Comparison of ENCODE assay signal across 9 cellular contexts in genomic region chr14:81401420-81402122, GRCh38. TPM values are rescaled to one million over a fixed set of nuclear protein-coding genes. Genes with fewer than 3 reads are reported as not detected.
DNase-seq lines count a peak whose midpoint lies in the region; ATAC-seq and TF ChIP-seq lines count a peak whose summit lies in the region.
"Had no signal": no experiment of that assay in that cellular context is flagged by ENCODE, and none has a peak within 500 bp of the region (broad histone marks: within the 10 kb centered on the region; RNA-seq: fewer than 3 reads in every experiment).

No MANE protein-coding gene starts in this region.

- no peaks in the 10 kb centered on the region for H3K4me1 ChIP-seq in Peyer's patch

- no peaks in the 10 kb centered on the region for H3K36me3 Mint-ChIP-seq in effector memory CD8-positive, alpha-beta T cell (ENCODE audit: insufficient read depth)
- H3K36me3 Mint-ChIP-seq: memory B cell had no signal

- H3K27me3 Mint-ChIP-seq in effector memory CD8-positive, alpha-beta T cell = peaks cover 25 to 43% of the 10 kb centered on the region in 2 donors

- no peaks in the 10 kb centered on the region for H3K36me3 ChIP-seq in Peyer's patch

- no peak overlapping the region for H3K4me3 Mint-ChIP-seq in effector memory CD8-positive, alpha-beta T cell
- H3K4me3 Mint-ChIP-seq: memory B cell had no signal

- TF ChIP-seq POLR2A in Peyer's patch (IDR thresholded peaks at IDR 0.05) = no peak

- no peak for TF ChIP-seq CTCF in Peyer's patch (IDR thresholded peaks at IDR 0.05)

- no peak overlapping the region for H3K27ac Mint-ChIP-seq in effector memory CD8-positive, alpha-beta T cell
- H3K27ac Mint-ChIP-seq: memory B cell had no signal

- H3K4me3 ChIP-seq in Peyer's patch = no peak overlapping the region

- peak overlapping the region in 2 of 4 donors; percentile 24 to 31 for H3K27ac ChIP-seq in Peyer's patch

- no peaks in the 10 kb centered on the region for H3K9me3 Mint-ChIP-seq in effector memory CD8-positive, alpha-beta T cell

- DNase-seq in HT1080 (ENCODE audit: low read depth) (peak; percentile 94), dedifferentiated amniotic fluid mesenchymal stem cell (ENCODE audit: extremely low spot score) (peak; percentile 78), Peyer's patch (no peak), NK-92 (lab: John Stamatoyannopoulos, UW; ENCODE audit: unreplicated experiment) (no peak)
- DNase-seq in stimulated activated naive CD8-positive, alpha-beta T cell treated with anti-CD3 and anti-CD28 coated beads, Interleukin-15, Interleukin-2, amounts not matched to agents 100 U/mL and 50 U/mL, for 24 hours = no peak
- no peak for DNase-seq in effector memory CD8-positive, alpha-beta T cell

- ATAC-seq in GM19452 (IDR thresholded peaks at IDR 0.05; ENCODE audit: unreplicated experiment) = peak; percentile 68
- ATAC-seq in stimulated activated naive CD8-positive, alpha-beta T cell treated with anti-CD3 and anti-CD28 coated beads, Interleukin-15, Interleukin-2, amounts not matched to agents 100 U/mL and 50 U/mL, for 24 hours = peak; percentile 61
- ATAC-seq in SK-N-SH treated with all-trans-retinoic acid at 6 μM for 48 hours = no peak
- ATAC-seq in effector memory CD8-positive, alpha-beta T cell (replicated peaks) = no peak

- no peaks in the 10 kb centered on the region for H3K27me3 ChIP-seq in Peyer's patch

- H3K9me3 ChIP-seq in Peyer's patch = no peaks in the 10 kb centered on the region

- no peaks in the 10 kb centered on the region for H3K4me1 Mint-ChIP-seq in effector memory CD8-positive, alpha-beta T cell (ENCODE audit: low read depth in 2 of 2)
- H3K4me1 Mint-ChIP-seq: memory B cell had no signal

TF ChIP-seq in SK-N-SH treated with all-trans-retinoic acid at 6 μM for 48 hours, 23 proteins besides CTCF, POLR2A, EP300 and RAD21:
- TF ChIP-seq POU6F1 (CRISPR knock-in tag; IDR thresholded peaks at IDR 0.05; ENCODE audit: borderline replicate concordance, low read depth) = no peak
- TF ChIP-seq ZNF8 (CRISPR knock-in tag; IDR thresholded peaks at IDR 0.05) = no peak
- no peak for TF ChIP-seq CSDC2 (CRISPR knock-in tag; IDR thresholded peaks at IDR 0.05)
- TF ChIP-seq PATZ1 (CRISPR knock-in tag; IDR thresholded peaks at IDR 0.05; ENCODE audit: borderline replicate concordance) = no peak
- TF ChIP-seq TSHZ2 (CRISPR knock-in tag; IDR thresholded peaks at IDR 0.05) = no peak
- no peak for TF ChIP-seq TOX (CRISPR knock-in tag; IDR thresholded peaks at IDR 0.05; ENCODE audit: borderline replicate concordance)
- TF ChIP-seq ZNF565 (CRISPR knock-in tag; conservative IDR thresholded peaks at IDR 0.05; ENCODE audit: low read depth) = no peak
- no peak for TF ChIP-seq ISL1 (CRISPR knock-in tag; IDR thresholded peaks at IDR 0.05)
- no peak for TF ChIP-seq CREB5 (CRISPR knock-in tag; IDR thresholded peaks at IDR 0.05; ENCODE audit: low read depth)
- TF ChIP-seq OSR1 (CRISPR knock-in tag; IDR thresholded peaks at IDR 0.05) = no peak
- TF ChIP-seq SNAI2 (CRISPR knock-in tag; IDR thresholded peaks at IDR 0.05) = no peak

RNA-seq across cellular contexts. Expression of gene STON2, which starts 1.4 kb away (rescaled TPM):
- 6.9 and 7.6 TPM in 2 replicates for total RNA-seq in HT1080 (2014; rRNA removed; shearing (Covaris generic))
- polyA plus RNA-seq in HT1080 (2015; cell fraction: cytosol; rRNA removed) = 0.67 and 0.86 TPM in 2 replicates
- 2.3 TPM in 2 replicates for polyA plus RNA-seq in HT1080 (2015; cell fraction: nucleus; rRNA removed)
- total RNA-seq in Peyer's patch = 10 to 100 TPM in 3 of 4 donors, 1 to 10 TPM in 1; 6.3 to 25.3 (median 13.9) TPM

Comparison
In these comparisons a context has a peak if more than half of its experiments do, and no peak if none do; other contexts are left out.
1. ATAC-seq: peak in GM19452 (single experiment) and stimulated activated naive CD8-positive, alpha-beta T cell treated with anti-CD3 and anti-CD28 coated beads, Interleukin-15, Interleukin-2, amounts not matched to agents 100 U/mL and 50 U/mL, for 24 hours (single experiment); none in SK-N-SH treated with all-trans-retinoic acid at 6 μM for 48 hours (single experiment) and effector memory CD8-positive, alpha-beta T cell (single experiment).
2. DNase-seq: peak in HT1080 (single experiment) and dedifferentiated amniotic fluid mesenchymal stem cell (single experiment); none in stimulated activated naive CD8-positive, alpha-beta T cell treated with anti-CD3 and anti-CD28 coated beads, Interleukin-15, Interleukin-2, amounts not matched to agents 100 U/mL and 50 U/mL, for 24 hours (single experiment), Peyer's patch (0 of 3), NK-92 (single experiment) and effector memory CD8-positive, alpha-beta T cell (0 of 3).